20 cellular contexts compared by ENCODE assay signal in genomic region chr3:194184265-194184751, GRCh38. TPM values are rescaled to one million over a fixed set of nuclear protein-coding genes. Genes with fewer than 3 reads are reported as not detected.
DNase-seq lines count a peak whose midpoint lies in the region; ATAC-seq and TF ChIP-seq lines count a peak whose summit lies in the region.
"Had no signal": no experiment of that assay in that cellular context is flagged by ENCODE, and none has a peak within 500 bp of the region (broad histone marks: within the 10 kb centered on the region; RNA-seq: fewer than 3 reads in every experiment).

No MANE protein-coding gene starts in this region.

- TF ChIP-seq CTCF in endothelial cell (IDR thresholded peaks at IDR 0.05; ENCODE audit: unreplicated experiment), result no peak
- no peak for TF ChIP-seq CTCF in thyroid gland (IDR thresholded peaks at IDR 0.05)
- no peak for TF ChIP-seq CTCF in A673 (conservative IDR thresholded peaks at IDR 0.05; ENCODE audit: low read depth, low read length)

- H3K4me1 Mint-ChIP-seq in endothelial cell (ENCODE audit: unreplicated experiment), result peaks cover 65% of the 10 kb centered on the region
- H3K4me1 Mint-ChIP-seq in effector memory CD8-positive, alpha-beta T cell (ENCODE audit: low read depth in 2 of 2), result no peaks in the 10 kb centered on the region
- H3K4me1 Mint-ChIP-seq: activated CD4-positive, alpha-beta T cell treated with anti-CD3 and anti-CD28 coated beads for 36 hours; IgD-negative memory B cell had no signal

- POLR2A ChIA-PET in A673 (lab: Charles Lee; ENCODE audit: low non-redundant PET), result no interaction called here

- H3K27me3 ChIP-seq in thyroid gland (no peaks in the 10 kb centered on the region), A673 (replicated peaks; ENCODE audit: insufficient read depth, low read depth, low read length, poor library complexity) (no peaks in the 10 kb centered on the region)
- H3K27me3 ChIP-seq: gastrocnemius medialis, neutrophil, transverse colon had no signal

- DNase-seq in NCI-H510A treated with DMSO at 0.1 percent for 48 hours (lab: John Stamatoyannopoulos, UW) (peak; percentile 78), NCI-H510A (lab: John Stamatoyannopoulos, UW) (no peak), NCI-H2227 treated with DMSO at 0.1 percent for 48 hours (lab: John Stamatoyannopoulos, UW) (peak; percentile 23), endothelial cell (ENCODE audit: low spot score) (no peak), thyroid gland (peak; percentile 72 to 75), A673 (ENCODE audit: low spot score) (no peak)
- no peak for DNase-seq in activated CD4-positive, alpha-beta T cell treated with anti-CD3 and anti-CD28 coated beads for 1 hour
- DNase-seq in effector memory CD8-positive, alpha-beta T cell, result no peak
- DNase-seq: activated CD4-positive, alpha-beta T cell treated with anti-CD3 and anti-CD28 coated beads for 36 hours; activated T-cell treated with anti-CD3 and anti-CD28 coated beads, Interleukin-2, amount 50 U/mL, for 48 hours; aorta; DND-41; effector CD4-positive, alpha-beta T cell; gastrocnemius medialis; left cardiac atrium; NCI-H524 treated with DMSO at 0.1 percent for 48 hours; transverse colon had no signal

- H3K36me3 ChIP-seq in thyroid gland (no peaks in the 10 kb centered on the region), A673 (ENCODE audit: insufficient read depth, low read length, poor library complexity, severe bottlenecking) (no peaks in the 10 kb centered on the region)
- H3K36me3 ChIP-seq: gastrocnemius medialis, neutrophil, transverse colon had no signal

- H3K4me3 Mint-ChIP-seq in endothelial cell (ENCODE audit: unreplicated experiment), result no peak overlapping the region
- no peak overlapping the region for H3K4me3 Mint-ChIP-seq in effector memory CD8-positive, alpha-beta T cell
- H3K4me3 Mint-ChIP-seq: activated CD4-positive, alpha-beta T cell treated with anti-CD3 and anti-CD28 coated beads for 36 hours; IgD-negative memory B cell had no signal

- intact Hi-C loops in thyroid gland (cut with DNase I) (no loop called here), A673 (cut with micrococcal nuclease; ENCODE audit: unreplicated experiment) (no loop called here)

- BruUV-seq in A673 (replicated peaks; lab: Mats Ljungman, UMichigan), result no TSS peak

- peaks cover 48 to 78% of the 10 kb centered on the region in 2 donors for H3K4me1 ChIP-seq in thyroid gland
- H3K4me1 ChIP-seq in A673 (ENCODE audit: insufficient read depth, low read length, poor library complexity, severe bottlenecking), result no peaks in the 10 kb centered on the region

- H3K9me3 Mint-ChIP-seq in endothelial cell (ENCODE audit: unreplicated experiment), result no peaks in the 10 kb centered on the region
- H3K9me3 Mint-ChIP-seq in effector memory CD8-positive, alpha-beta T cell, result no peaks in the 10 kb centered on the region
- H3K9me3 Mint-ChIP-seq: IgD-negative memory B cell had no signal

- H3K27ac ChIP-seq in thyroid gland (peak overlapping the region; percentile 57 to 84 (median 73)), A673 (ENCODE audit: low read depth, low read length, poor library complexity, severe bottlenecking) (no peak overlapping the region)
- H3K27ac ChIP-seq: gastrocnemius medialis, neutrophil, transverse colon had no signal

- ATAC-seq in effector memory CD8-positive, alpha-beta T cell (replicated peaks), result no peak
- ATAC-seq: activated CD4-positive, alpha-beta T cell treated with anti-CD3 and anti-CD28 coated beads for 36 hours; gastrocnemius medialis; HCT116; left cardiac atrium had no signal

- H3K27ac Mint-ChIP-seq in endothelial cell (ENCODE audit: unreplicated experiment), result peak overlapping the region; percentile 97
- H3K27ac Mint-ChIP-seq in effector memory CD8-positive, alpha-beta T cell, result no peak overlapping the region
- H3K27ac Mint-ChIP-seq: activated CD4-positive, alpha-beta T cell treated with anti-CD3 and anti-CD28 coated beads for 36 hours; IgD-negative memory B cell had no signal

- no peak for TF ChIP-seq POLR2A in thyroid gland (IDR thresholded peaks at IDR 0.05)

- H3K36me3 Mint-ChIP-seq in endothelial cell (ENCODE audit: low read depth, unreplicated experiment), result peaks cover 3% of the 10 kb centered on the region
- H3K36me3 Mint-ChIP-seq in effector memory CD8-positive, alpha-beta T cell (ENCODE audit: insufficient read depth), result no peaks in the 10 kb centered on the region

- H3K4me3 ChIP-seq in thyroid gland (replicated peaks in 1 of 3), result no peak overlapping the region
- no peak overlapping the region for H3K4me3 ChIP-seq in A673 (ENCODE audit: low read depth, low read length, poor library complexity, severe bottlenecking)
- H3K4me3 ChIP-seq: gastrocnemius medialis, transverse colon had no signal

- H3K27me3 Mint-ChIP-seq in endothelial cell (ENCODE audit: unreplicated experiment), result peaks cover 2% of the 10 kb centered on the region
- H3K27me3 Mint-ChIP-seq in effector memory CD8-positive, alpha-beta T cell, result peaks cover 0 to 33% of the 10 kb centered on the region in 2 donors
- H3K27me3 Mint-ChIP-seq: activated CD4-positive, alpha-beta T cell treated with anti-CD3 and anti-CD28 coated beads for 36 hours had no signal

- 27 to 36% methylated on average over 4 of the region's 4 CpGs for WGBS in thyroid gland, 2 donors

- CTCF ChIA-PET in A673 (lab: Charles Lee), result no interaction called here

- H3K9me3 ChIP-seq in thyroid gland (no peaks in the 10 kb centered on the region), A673 (ENCODE audit: low read depth, low read length, poor library complexity, severe bottlenecking) (no peaks in the 10 kb centered on the region)
- H3K9me3 ChIP-seq: gastrocnemius medialis, neutrophil, transverse colon had no signal

RNA-seq across cellular contexts. Expression of gene HES1, which starts 48.4 kb away (rescaled TPM):
- total RNA-seq in endothelial cell (ENCODE audit: unreplicated experiment), result 40.3 TPM
- 100 to 1,000 TPM; 127 to 193 (median 159) TPM for total RNA-seq in thyroid gland
- total RNA-seq in A673 (2021), result 136 and 139 TPM in 2 replicates

Comparison
In these comparisons a context has a peak if more than half of its experiments do, and no peak if none do; other contexts are left out.
1. DNase-seq: peak in NCI-H510A treated with DMSO at 0.1 percent for 48 hours (single experiment), NCI-H2227 treated with DMSO at 0.1 percent for 48 hours (single experiment) and thyroid gland (2 of 2); none in NCI-H510A (single experiment), endothelial cell (single experiment), activated CD4-positive, alpha-beta T cell treated with anti-CD3 and anti-CD28 coated beads for 1 hour (single experiment), A673 (single experiment) and effector memory CD8-positive, alpha-beta T cell (0 of 3).